In the genomic region with DNA sequence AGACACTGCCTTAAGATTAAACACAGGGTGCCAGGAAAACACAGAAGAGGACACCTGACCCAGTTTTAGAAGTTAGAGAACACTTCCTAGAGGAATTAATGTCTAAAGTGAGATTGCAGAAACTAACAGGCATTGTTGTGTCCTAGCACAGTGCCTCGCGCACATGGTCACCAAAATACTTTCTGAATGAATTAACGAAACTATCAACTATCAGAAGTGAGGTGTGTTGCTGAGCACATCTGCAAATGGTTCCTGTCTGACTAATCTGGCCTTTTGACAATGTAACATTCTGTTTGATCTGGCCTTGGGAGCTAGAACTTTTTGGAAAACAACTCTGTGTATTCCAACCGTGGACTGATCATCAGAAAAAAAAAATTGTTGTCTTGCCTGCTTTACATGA, we compare ENCODE assay signal across 27 cellular contexts.
DNase-seq lines count a peak whose midpoint lies in the region; ATAC-seq lines count a peak whose summit lies in the region.
"Had no signal": no experiment of that assay in that cellular context is flagged by ENCODE, and none has a peak within 500 bp of the region (broad histone marks: within the 10 kb centered on the region; RNA-seq: fewer than 3 reads in every experiment).

No MANE protein-coding gene starts in this region.

- no peaks in the 10 kb centered on the region for H3K36me3 Mint-ChIP-seq in activated T-cell treated with anti-CD3 and anti-CD28 coated beads, Interleukin-2, amount 50 U/mL, for 4 hours (ENCODE audit: insufficient read depth)
- H3K36me3 Mint-ChIP-seq: activated naive CD8-positive, alpha-beta T cell treated with anti-CD3 and anti-CD28 coated beads for 36 hours; stimulated activated naive B cell treated with anti-CD40 and anti-IgM and Interleukin-4, amounts not matched to agents 10 μg/mL and 1 μg/mL and 100 μg/mL, for 72 hours; type B pancreatic cell; WTC11 had no signal

- DNase-seq in activated T-cell treated with anti-CD3 and anti-CD28 coated beads, Interleukin-2, amount 50 U/mL, for 4 hours, result no peak
- DNase-seq in sciatic nerve (ENCODE audit: low spot score), result no peak
- DNase-seq in NCI-H345 treated with DMSO at 0.1 percent for 48 hours (lab: John Stamatoyannopoulos, UW; ENCODE audit: unreplicated experiment), result no peak
- DNase-seq: activated CD4-positive, alpha-beta T cell treated with anti-CD3 and anti-CD28 coated beads, Interleukin-2, amount 50 U/mL, for 1 hour; activated gamma-delta T cell; activated naive CD8-positive, alpha-beta T cell treated with anti-CD3 and anti-CD28 coated beads for 36 hours; activated T-cell treated with anti-CD3 and anti-CD28 coated beads, Interleukin-2, amount 50 U/mL, for 24 hours; anterior cingulate cortex; COR-L47; MV-4-11; NCI-H146; NCI-H446; NCI-H82; pancreas; retina; small intestine; stimulated activated naive B cell treated with anti-CD40 and anti-IgM and Interleukin-4, amounts not matched to agents 10 μg/mL and 1 μg/mL and 100 μg/mL, for 72 hours; substantia nigra; T1000 had no signal

- peak; percentile 73 for ATAC-seq in GM18499 (IDR thresholded peaks at IDR 0.05; ENCODE audit: insufficient read depth, unreplicated experiment)
- ATAC-seq in GM21381 (IDR thresholded peaks at IDR 0.05; ENCODE audit: unreplicated experiment), result peak; percentile 60
- peak; percentile 75 for ATAC-seq in HG02884 (IDR thresholded peaks at IDR 0.05; ENCODE audit: unreplicated experiment)
- peak; percentile 85 for ATAC-seq in HG03565 (IDR thresholded peaks at IDR 0.05; ENCODE audit: unreplicated experiment)
- no peak for ATAC-seq in GM18868 (IDR thresholded peaks at IDR 0.05; ENCODE audit: unreplicated experiment)
- no peak for ATAC-seq in activated T-cell treated with anti-CD3 and anti-CD28 coated beads, Interleukin-2, amount 50 U/mL, for 4 hours
- ATAC-seq in sciatic nerve, result no peak
- ATAC-seq: pancreas; stimulated activated naive B cell treated with anti-CD40 and anti-IgM and Interleukin-4, amounts not matched to agents 10 μg/mL and 1 μg/mL and 100 μg/mL, for 72 hours had no signal

- H3K4me3 Mint-ChIP-seq in activated T-cell treated with anti-CD3 and anti-CD28 coated beads, Interleukin-2, amount 50 U/mL, for 4 hours, result no peak overlapping the region
- H3K4me3 Mint-ChIP-seq: activated naive CD8-positive, alpha-beta T cell treated with anti-CD3 and anti-CD28 coated beads for 36 hours; activated T-cell treated with anti-CD3 and anti-CD28 coated beads, Interleukin-2, amount 50 U/mL, for 24 hours; neural crest cell; stimulated activated naive B cell treated with anti-CD40 and anti-IgM and Interleukin-4, amounts not matched to agents 10 μg/mL and 1 μg/mL and 100 μg/mL, for 72 hours; type B pancreatic cell; WTC11 had no signal

- peaks cover 11% of the 10 kb centered on the region for H3K27me3 Mint-ChIP-seq in activated T-cell treated with anti-CD3 and anti-CD28 coated beads, Interleukin-2, amount 50 U/mL, for 4 hours (ENCODE audit: low read depth)

- intact Hi-C loops in sciatic nerve (cut with DNase I), result no loop called here

- H3K4me1 Mint-ChIP-seq in activated T-cell treated with anti-CD3 and anti-CD28 coated beads, Interleukin-2, amount 50 U/mL, for 4 hours (ENCODE audit: low read depth), result no peaks in the 10 kb centered on the region
- H3K4me1 Mint-ChIP-seq: activated naive CD8-positive, alpha-beta T cell treated with anti-CD3 and anti-CD28 coated beads for 36 hours; neural crest cell had no signal

- no peaks in the 10 kb centered on the region for H3K9me3 Mint-ChIP-seq in activated T-cell treated with anti-CD3 and anti-CD28 coated beads, Interleukin-2, amount 50 U/mL, for 4 hours
- H3K9me3 Mint-ChIP-seq: activated naive CD8-positive, alpha-beta T cell treated with anti-CD3 and anti-CD28 coated beads for 36 hours; activated T-cell treated with anti-CD3 and anti-CD28 coated beads, Interleukin-2, amount 50 U/mL, for 24 hours; neural crest cell; type B pancreatic cell; WTC11 had no signal

Comparison
In these comparisons a context has a peak if more than half of its experiments do, and no peak if none do; other contexts are left out.
1. ATAC-seq: peak in GM18499 (single experiment), GM21381 (single experiment), HG02884 (single experiment) and HG03565 (single experiment); none in GM18868 (single experiment), activated T-cell treated with anti-CD3 and anti-CD28 coated beads, Interleukin-2, amount 50 U/mL, for 4 hours (0 of 2) and sciatic nerve (single experiment).